13 cellular contexts compared by ENCODE assay signal in genomic region chr2:99725810-99726209, GRCh38.
DNase-seq lines count a peak whose midpoint lies in the region; TF ChIP-seq lines count a peak whose summit lies in the region.
"Had no signal": no experiment of that assay in that cellular context is flagged by ENCODE, and none has a peak within 500 bp of the region (broad histone marks: within the 10 kb centered on the region; RNA-seq: fewer than 3 reads in every experiment).

No MANE protein-coding gene starts in this region.

- H3K36me3 ChIP-seq in Karpas-422 (ENCODE audit: insufficient read depth, low read length) (no peaks in the 10 kb centered on the region), neural cell (ENCODE audit: insufficient read depth, low read length) (no peaks in the 10 kb centered on the region), spleen (peaks cover 0 to 41% (median 0%) of the 10 kb centered on the region in 6 donors)

- TF ChIP-seq EP300 in neural cell (conservative IDR thresholded peaks at IDR 0.05; ENCODE audit: poor library complexity, severe bottlenecking) = no peak

- H3K4me2 ChIP-seq in Karpas-422 (ENCODE audit: low read depth, low read length, poor library complexity, severe bottlenecking) (no peak overlapping the region), neural cell (ENCODE audit: low read length) (no peak overlapping the region)

- H4K20me1 ChIP-seq in Karpas-422 (ENCODE audit: insufficient read depth, low read depth, low read length) (no peaks in the 10 kb centered on the region), neural cell (ENCODE audit: insufficient read depth) (no peaks in the 10 kb centered on the region)

- H3K4me3 ChIP-seq in Karpas-422 (ENCODE audit: low read length) (no peak overlapping the region), neural cell (ENCODE audit: low read length) (no peak overlapping the region), spleen (no peak overlapping the region)

- TF ChIP-seq POLR2A in spleen (IDR thresholded peaks at IDR 0.05) = no peak

- no peak overlapping the region for H2AFZ ChIP-seq in Karpas-422 (ENCODE audit: low read length)
- no peak overlapping the region for H2AFZ ChIP-seq in neural cell (ENCODE audit: low read depth, low read length)

- peaks cover 3% of the 10 kb centered on the region; the same call in 1 of the 2 replicates for H3K9me3 ChIP-seq in Karpas-422 (ENCODE audit: low read length)
- H3K9me3 ChIP-seq in neural cell (ENCODE audit: low read length) = no peaks in the 10 kb centered on the region
- peaks cover 0 to 29% (median 21%) of the 10 kb centered on the region in 8 donors for H3K9me3 ChIP-seq in spleen

- peak; percentile 81 for TF ChIP-seq RAD21 in neural cell (conservative IDR thresholded peaks at IDR 0.05)

- H3K27me3 ChIP-seq in Karpas-422 (ENCODE audit: low read length) (no peaks in the 10 kb centered on the region), neural cell (ENCODE audit: insufficient read depth, low read depth, low read length) (no peaks in the 10 kb centered on the region), spleen (replicated peaks in 1 of 7) (no peaks in the 10 kb centered on the region)

- H3K79me2 ChIP-seq in Karpas-422 (ENCODE audit: low read length) (no peaks in the 10 kb centered on the region), neural cell (replicated peaks; ENCODE audit: insufficient read depth, low read length) (no peaks in the 10 kb centered on the region)

- DNase-seq in Karpas-422 (peak; percentile 56), cerebellum (ENCODE audit: low spot score) (peak; percentile 21), spleen (no peak), NCI-H2081 treated with DMSO at 0.1 percent for 48 hours (lab: John Stamatoyannopoulos, UW) (no peak), SW 1271 (lab: John Stamatoyannopoulos, UW) (no peak)
- no peak for DNase-seq in stimulated activated naive CD4-positive, alpha-beta T cell (lab: John Stamatoyannopoulos, UW)
- DNase-seq: activated T-cell treated with anti-CD3 and anti-CD28 coated beads, Interleukin-2, amount 50 U/mL, for 4 hours; left cardiac atrium; stimulated activated CD4-positive, alpha-beta T cell treated with anti-CD3 and anti-CD28 coated beads, Interleukin-2, amount 100 ng/mL, for 24 hours; stimulated activated naive B cell treated with anti-CD40 and anti-IgM and Interleukin-4, amounts not matched to agents 10 μg/mL and 1 μg/mL and 100 μg/mL, for 72 hours had no signal

- intact Hi-C loops in spleen (cut with DNase I; ENCODE audit: low total_unique reads) = no loop called here

- no peaks in the 10 kb centered on the region for H3F3A ChIP-seq in neural cell (ENCODE audit: insufficient read depth, low read length, poor library complexity, severe bottlenecking)

- H3K9ac ChIP-seq in Karpas-422 (ENCODE audit: low read length) = no peak overlapping the region
- no peak overlapping the region for H3K9ac ChIP-seq in neural cell (ENCODE audit: low read length)

- TF ChIP-seq CTCF in C4-2B (conservative IDR thresholded peaks at IDR 0.05) (peak; percentile 42), neural cell (IDR thresholded peaks at IDR 0.05; ENCODE audit: poor library complexity, severe bottlenecking) (peak; percentile 68), spleen (IDR thresholded peaks at IDR 0.05 in 8 of 11, conservative IDR thresholded peaks at IDR 0.05 in 3 of 11) (peak in 4 of 11 experiments; percentile 12 to 23 (median 16))

- H3K4me1 ChIP-seq in Karpas-422 (ENCODE audit: low read length) = peaks cover 6% of the 10 kb centered on the region
- peaks cover 0 to 10% (median 2%) of the 10 kb centered on the region in 6 donors for H3K4me1 ChIP-seq in spleen

- no peaks in the 10 kb centered on the region for H3K9me2 ChIP-seq in Karpas-422 (replicated peaks; ENCODE audit: insufficient read depth, low read length)
- no peaks in the 10 kb centered on the region for H3K9me2 ChIP-seq in neural cell (ENCODE audit: insufficient read depth, low read length)

- no peak overlapping the region for H3K27ac ChIP-seq in C4-2B
- H3K27ac ChIP-seq in Karpas-422 (ENCODE audit: low read length) = no peak overlapping the region
- no peak overlapping the region for H3K27ac ChIP-seq in neural cell (ENCODE audit: low read length)
- H3K27ac ChIP-seq in spleen = no peak overlapping the region
- H3K27ac ChIP-seq: RWPE1 had no signal

TF ChIP-seq in neural cell, 6 proteins besides CTCF, POLR2A, EP300 and RAD21:
- TF ChIP-seq SMC3 (conservative IDR thresholded peaks at IDR 0.05; ENCODE audit: poor library complexity) = peak; percentile 83
- no peak for TF ChIP-seq POLR2AphosphoS5 (IDR thresholded peaks at IDR 0.05)

Comparison
In these comparisons a context has a peak if more than half of its experiments do, and no peak if none do; other contexts are left out.
1. DNase-seq: peak in Karpas-422 (single experiment) and cerebellum (single experiment); none in spleen (single experiment), stimulated activated naive CD4-positive, alpha-beta T cell (0 of 6), NCI-H2081 treated with DMSO at 0.1 percent for 48 hours (single experiment) and SW 1271 (0 of 2).